25 cellular contexts compared by ENCODE assay signal in the genomic region with DNA sequence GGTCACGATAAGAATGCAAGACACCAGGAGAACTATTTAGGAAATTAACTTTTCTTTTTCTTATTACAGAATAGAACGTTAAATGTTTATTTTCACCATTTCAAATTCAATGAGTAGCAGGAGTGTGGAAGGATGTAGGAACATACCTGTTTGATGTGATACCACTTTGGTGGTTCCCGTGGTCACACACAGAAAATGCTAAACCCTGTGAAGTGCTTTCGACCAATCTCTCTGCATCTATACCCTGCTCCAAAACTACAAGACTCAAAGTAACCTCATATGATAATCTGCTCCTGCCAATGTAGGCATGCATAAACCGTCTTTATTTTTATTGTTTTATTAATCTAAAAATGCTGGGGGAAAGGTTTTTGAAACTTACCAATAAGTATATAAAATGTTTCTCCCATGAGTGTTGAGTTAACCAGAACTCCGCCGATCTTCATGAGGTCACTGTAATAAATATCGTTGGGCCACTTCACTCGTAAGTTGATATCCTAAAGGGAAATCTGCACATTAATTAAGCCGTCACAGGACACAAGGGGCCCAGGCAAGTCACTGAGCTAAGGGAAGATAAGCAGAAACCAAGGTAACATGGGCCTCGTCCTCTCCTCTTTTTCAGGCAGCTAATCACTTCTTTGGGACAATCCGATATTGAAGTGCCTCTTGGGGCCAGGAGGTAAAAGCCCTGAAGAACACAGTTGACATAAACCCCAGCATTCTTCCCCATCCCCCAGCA.
"Had no signal": no experiment of that assay in that cellular context is flagged by ENCODE, and none has a peak within 500 bp of the region (broad histone marks: within the 10 kb centered on the region; RNA-seq: fewer than 3 reads in every experiment).

No MANE protein-coding gene starts in this region.

- H3K27ac ChIP-seq: ascending aorta, coronary artery, dorsolateral prefrontal cortex, gastrocnemius medialis, hepatocyte, ovary, right lobe of liver, uterus, WERI-Rb-1 had no signal

- H3K9me3 ChIP-seq: ascending aorta, gastrocnemius medialis, ovary, right lobe of liver, uterus had no signal

- H3K36me3 ChIP-seq: gastrocnemius medialis, ovary, uterus had no signal

- DNase-seq: activated CD4-positive, alpha-beta memory T cell treated with anti-CD3 and anti-CD28 coated beads, Interleukin-2, amount 10 ng/mL, durations not matched to agents 7 days and 5 days; activated CD4-positive, alpha-beta T cell treated with anti-CD3 and anti-CD28 coated beads, Interleukin-2, amount 10 ng/mL, durations not matched to agents 24 days and 14 days; activated CD8-positive, alpha-beta memory T cell treated with anti-CD3 and anti-CD28 coated beads, Interleukin-2, amount 10 ng/mL, durations not matched to agents 7 days and 5 days; activated naive CD4-positive, alpha-beta T cell treated with Interleukin-2 at 50 U/mL for 16 hours; activated T-cell treated with anti-CD3 and anti-CD28 coated beads, Interleukin-2, amount 50 U/mL, for 48 hours; dorsolateral prefrontal cortex; effector memory CD4-positive, alpha-beta T cell; erythroblast; gastrocnemius medialis; left cardiac atrium; mammary epithelial cell; naive B cell; ovary; right lobe of liver; stimulated activated CD4-positive, alpha-beta T cell treated with anti-CD3 and anti-CD28 coated beads, Interleukin-12 subunit alpha, Interleukin-12 subunit beta, amount 100 ng/mL, for 4 hours; stimulated activated CD4-positive, alpha-beta T cell treated with anti-CD3 and anti-CD28 coated beads, Interleukin-4, amount 100 ng/mL, for 24 hours; stimulated activated naive CD8-positive, alpha-beta T cell treated with anti-CD3 and anti-CD28 coated beads, Interleukin-15, amount 100 ng/mL, for 72 hours; substantia nigra; T1000; uterus; WERI-Rb-1 had no signal

- H3K27me3 ChIP-seq: ascending aorta, dorsolateral prefrontal cortex, gastrocnemius medialis, hepatocyte, ovary, right lobe of liver, uterus had no signal

- FAIRE-seq: keratinocyte had no signal

- H3K4me1 ChIP-seq: ascending aorta, right lobe of liver, uterus had no signal

- H3K4me3 ChIP-seq: ascending aorta, coronary artery, dorsolateral prefrontal cortex, gastrocnemius medialis, hepatocyte, ovary, right lobe of liver, uterus had no signal
